Comparison of ENCODE assay signal across 1 cellular context in genomic region chr3:186882881-186883685, GRCh38.
A peak's percentile ranks its signal among the peaks of the same experiment; 100 is the strongest.
TF ChIP-seq lines count a peak whose summit lies in the region.

No MANE protein-coding gene starts in this region.

TF ChIP-seq in K562, 482 proteins besides CTCF, POLR2A, EP300 and RAD21 (continued from another document and continues in another):
- TF ChIP-seq ZHX1 (conservative IDR thresholded peaks at IDR 0.05; ENCODE audit: low read length), result no peak
- TF ChIP-seq PHB (CRISPR knock-in tag; IDR thresholded peaks at IDR 0.05), result no peak
- no peak for TF ChIP-seq E2F4 (CRISPR knock-in tag; IDR thresholded peaks at IDR 0.05; ENCODE audit: low read depth)
- no peak for TF ChIP-seq FOXK1 (CRISPR knock-in tag; IDR thresholded peaks at IDR 0.05; ENCODE audit: borderline replicate concordance)
- no peak for TF ChIP-seq NFE2L1 (tag; IDR thresholded peaks at IDR 0.05; ENCODE audit: borderline replicate concordance, low read depth)
- no peak for TF ChIP-seq ZC3H11A (IDR thresholded peaks at IDR 0.05; ENCODE audit: low read depth, low read length)
- peak; percentile 57 for TF ChIP-seq CBFA2T3 (IDR thresholded peaks at IDR 0.05)
- TF ChIP-seq ZSCAN32 (CRISPR knock-in tag; IDR thresholded peaks at IDR 0.05), result no peak
- TF ChIP-seq ZNF444 (CRISPR knock-in tag; IDR thresholded peaks at IDR 0.05), result no peak
- no peak for TF ChIP-seq TSHZ1 (CRISPR knock-in tag; IDR thresholded peaks at IDR 0.05)
- TF ChIP-seq POLR2H (tag; IDR thresholded peaks at IDR 0.05; ENCODE audit: low read depth), result 0 out of 2 replicates have a peak, but pooled peaks have one; percentile 7
- no peak for TF ChIP-seq ZKSCAN3 (CRISPR knock-in tag; IDR thresholded peaks at IDR 0.05)
- TF ChIP-seq NCOA1 (IDR thresholded peaks at IDR 0.05; ENCODE audit: low read depth), result peak; percentile 62
- TF ChIP-seq GATAD2A (IDR thresholded peaks at IDR 0.05), result no peak
- TF ChIP-seq MLLT1 (IDR thresholded peaks at IDR 0.05), result peak in 1 of 2 experiments; percentile 20; a peak in 1 of 4 replicates
- peak; percentile 49; the same call in 1 of the 2 replicates for TF ChIP-seq EP400 (IDR thresholded peaks at IDR 0.05)
- TF ChIP-seq MAFF (IDR thresholded peaks at IDR 0.05; ENCODE audit: low read length), result no peak
- TF ChIP-seq CHCHD3 (CRISPR knock-in tag; IDR thresholded peaks at IDR 0.05), result no peak
- TF ChIP-seq CHD4 (IDR thresholded peaks at IDR 0.05; ENCODE audit: insufficient read depth, insufficient replicate concordance, low read depth, low read length, poor library complexity, severe bottlenecking), result no peak
- TF ChIP-seq ZZZ3 (IDR thresholded peaks at IDR 0.05), result no peak
- TF ChIP-seq TRIM28 (IDR thresholded peaks at IDR 0.05), result no peak
- TF ChIP-seq ZNF695 (CRISPR knock-in tag; IDR thresholded peaks at IDR 0.05), result no peak
- no peak for TF ChIP-seq CBFA2T2 (conservative IDR thresholded peaks at IDR 0.05)
- no peak for TF ChIP-seq KLF16 (IDR thresholded peaks at IDR 0.05)
- no peak for TF ChIP-seq ZBTB49 (CRISPR knock-in tag; IDR thresholded peaks at IDR 0.05; ENCODE audit: borderline replicate concordance)
- no peak for TF ChIP-seq ZNF57 (CRISPR knock-in tag; IDR thresholded peaks at IDR 0.05)
- no peak for TF ChIP-seq HIVEP1 (CRISPR knock-in tag; IDR thresholded peaks at IDR 0.05)
- TF ChIP-seq OTX1 (CRISPR knock-in tag; IDR thresholded peaks at IDR 0.05), result no peak
- no peak for TF ChIP-seq CEBPB (tag; IDR thresholded peaks at IDR 0.05)
- TF ChIP-seq ZNF253 (CRISPR knock-in tag; conservative IDR thresholded peaks at IDR 0.05), result no peak
- no peak for TF ChIP-seq HNRNPLL (IDR thresholded peaks at IDR 0.05; ENCODE audit: low read depth, low read length, poor library complexity, severe bottlenecking)
- TF ChIP-seq ZNF696 (CRISPR knock-in tag; conservative IDR thresholded peaks at IDR 0.05), result no peak
- no peak for TF ChIP-seq VEZF1 (CRISPR knock-in tag; IDR thresholded peaks at IDR 0.05)
- TF ChIP-seq PHF20 (IDR thresholded peaks at IDR 0.05; ENCODE audit: partially characterized antibody), result no peak
- TF ChIP-seq ZKSCAN8 (CRISPR knock-in tag; IDR thresholded peaks at IDR 0.05), result no peak
- no peak for TF ChIP-seq TAF9B (IDR thresholded peaks at IDR 0.05; ENCODE audit: partially characterized antibody)
- TF ChIP-seq STAT5B (CRISPR knock-in tag; IDR thresholded peaks at IDR 0.05), result no peak
- TF ChIP-seq MYC (IDR thresholded peaks at IDR 0.05; ENCODE audit: low read depth, low read length), result no peak
- TF ChIP-seq MYC (CRISPR knock-in tag; IDR thresholded peaks at IDR 0.05; ENCODE audit: borderline replicate concordance, low read depth), result no peak
- peak; percentile 97 for TF ChIP-seq JUND (IDR thresholded peaks at IDR 0.05; ENCODE audit: borderline replicate concordance, low read depth, low read length)
- peak; percentile 97 for TF ChIP-seq JUND (tag; IDR thresholded peaks at IDR 0.05; ENCODE audit: borderline replicate concordance, low read depth, low read length)
- no peak for TF ChIP-seq HNRNPK (IDR thresholded peaks at IDR 0.05; ENCODE audit: low read depth, low read length, poor library complexity, severe bottlenecking)
- no peak for TF ChIP-seq NR2F6 (CRISPR knock-in tag; IDR thresholded peaks at IDR 0.05)
- no peak for TF ChIP-seq PPARD (CRISPR knock-in tag; IDR thresholded peaks at IDR 0.05)
- no peak for TF ChIP-seq ARID4B (CRISPR knock-in tag; IDR thresholded peaks at IDR 0.05)
- TF ChIP-seq ELK1 (CRISPR knock-in tag; IDR thresholded peaks at IDR 0.05), result no peak
- TF ChIP-seq ZNF175 (CRISPR knock-in tag; IDR thresholded peaks at IDR 0.05; ENCODE audit: low read depth), result no peak
- TF ChIP-seq NUFIP1 (IDR thresholded peaks at IDR 0.05; ENCODE audit: partially characterized antibody), result no peak
- TF ChIP-seq L3MBTL2 (IDR thresholded peaks at IDR 0.05), result peak; percentile 54
- TF ChIP-seq KDM1A (IDR thresholded peaks at IDR 0.05), result peak; percentile 73 to 77; a peak in 3 of 4 replicates
